ENCODE assay signal across 9 cellular contexts in the genomic region with DNA sequence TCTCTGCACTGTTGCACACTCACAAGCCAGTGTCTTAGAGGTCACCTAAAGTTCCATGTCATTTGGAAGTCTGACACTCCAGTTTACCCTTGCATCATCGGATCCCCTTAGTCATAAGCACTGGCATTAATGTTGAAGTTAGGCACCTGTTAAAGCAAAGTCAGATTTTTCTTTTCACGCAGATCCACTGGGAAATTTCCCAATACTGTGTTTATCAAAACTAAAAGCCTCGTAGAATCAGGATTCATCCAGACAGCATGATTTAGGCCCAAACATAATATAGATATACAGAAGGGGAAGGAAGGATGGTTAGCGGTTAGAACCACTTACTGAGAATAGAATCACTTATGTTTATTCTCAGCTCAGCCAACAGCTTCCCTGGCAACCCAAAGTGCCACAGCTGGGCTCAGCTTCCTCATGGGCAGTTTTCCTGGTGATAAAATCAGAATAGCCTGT. TPM values are rescaled to one million over a fixed set of nuclear protein-coding genes. Genes with fewer than 3 reads are reported as not detected.
A peak's percentile ranks its signal among the peaks of the same experiment; 100 is the strongest.
DNase-seq lines count a peak whose midpoint lies in the region; ATAC-seq, FAIRE-seq and TF ChIP-seq lines count a peak whose summit lies in the region.
"Had no signal": no experiment of that assay in that cellular context is flagged by ENCODE, and none has a peak within 500 bp of the region (broad histone marks: within the 10 kb centered on the region; RNA-seq: fewer than 3 reads in every experiment).

No MANE protein-coding gene starts in this region.

- H3K27me3 ChIP-seq in astrocyte (ENCODE audit: insufficient read depth, low read length) (no peaks in the 10 kb centered on the region), parathyroid adenoma (ENCODE audit: control insufficient read depth, insufficient read depth, low read length) (no peaks in the 10 kb centered on the region)

- H3K9ac ChIP-seq in astrocyte (ENCODE audit: low read length), result no peak overlapping the region
- no peak overlapping the region for H3K9ac ChIP-seq in parathyroid adenoma

- DNase-seq in KBM-7 (peak; percentile 87), astrocyte (ENCODE audit: low read depth) (peak; percentile 42), osteocyte (ENCODE audit: extremely low spot score, unreplicated experiment) (no peak)
- no peak for DNase-seq in activated naive CD4-positive, alpha-beta T cell treated with anti-CD3 and anti-CD28 coated beads for 36 hours
- DNase-seq: NCI-H446 treated with DMSO at 0.1 percent for 48 hours; stimulated activated CD4-positive, alpha-beta T cell treated with anti-CD3 and anti-CD28 coated beads, Interleukin-4, amount 100 ng/mL, for 1 hour had no signal

- H4K20me1 ChIP-seq in astrocyte (ENCODE audit: insufficient read depth, low read length), result no peaks in the 10 kb centered on the region

- TF ChIP-seq CTCF in astrocyte (IDR thresholded peaks at IDR 0.05; ENCODE audit: insufficient read depth, low read depth, low read length) (no peak), parathyroid adenoma (IDR thresholded peaks at IDR 0.05) (no peak), osteocyte (IDR thresholded peaks at IDR 0.05) (no peak)

- H3K9me3 Mint-ChIP-seq in astrocyte (ENCODE audit: unreplicated experiment), result no peaks in the 10 kb centered on the region
- no peaks in the 10 kb centered on the region for H3K9me3 Mint-ChIP-seq in osteocyte (ENCODE audit: unreplicated experiment)
- H3K9me3 Mint-ChIP-seq in activated naive CD4-positive, alpha-beta T cell treated with anti-CD3 and anti-CD28 coated beads for 36 hours, result no peaks in the 10 kb centered on the region

- FAIRE-seq in astrocyte (lab: Jason Lieb, UNC), result no peak

- no peaks in the 10 kb centered on the region for H3K36me3 Mint-ChIP-seq in astrocyte (ENCODE audit: low read depth, unreplicated experiment)
- no peaks in the 10 kb centered on the region for H3K36me3 Mint-ChIP-seq in osteocyte (ENCODE audit: unreplicated experiment)
- no peaks in the 10 kb centered on the region for H3K36me3 Mint-ChIP-seq in activated naive CD4-positive, alpha-beta T cell treated with anti-CD3 and anti-CD28 coated beads for 36 hours (ENCODE audit: low read depth)

- H3K4me1 ChIP-seq in astrocyte (ENCODE audit: insufficient read depth, low read length) (no peaks in the 10 kb centered on the region), parathyroid adenoma (no peaks in the 10 kb centered on the region)

- H3K9me3 ChIP-seq in astrocyte (ENCODE audit: insufficient read depth, low read depth, low read length) (no peaks in the 10 kb centered on the region), parathyroid adenoma (ENCODE audit: control insufficient read depth, low read length) (no peaks in the 10 kb centered on the region)

- peak; percentile 65 for ATAC-seq in GM21619 (IDR thresholded peaks at IDR 0.05; ENCODE audit: unreplicated experiment)
- ATAC-seq in HG03025 (IDR thresholded peaks at IDR 0.05; ENCODE audit: low FRiP score, unreplicated experiment), result no peak

- no peak overlapping the region for H3K4me2 ChIP-seq in astrocyte (ENCODE audit: low read length)
- no peak overlapping the region for H3K4me2 ChIP-seq in parathyroid adenoma (ENCODE audit: low read length)

- H3K27me3 Mint-ChIP-seq in astrocyte (ENCODE audit: low read depth, unreplicated experiment) (no peaks in the 10 kb centered on the region), osteocyte (ENCODE audit: unreplicated experiment) (no peaks in the 10 kb centered on the region)
- no peaks in the 10 kb centered on the region for H3K27me3 Mint-ChIP-seq in activated naive CD4-positive, alpha-beta T cell treated with anti-CD3 and anti-CD28 coated beads for 36 hours (ENCODE audit: low read depth)

- H3K4me3 Mint-ChIP-seq in astrocyte (ENCODE audit: unreplicated experiment), result no peak overlapping the region
- H3K4me3 Mint-ChIP-seq in osteocyte (ENCODE audit: unreplicated experiment), result no peak overlapping the region
- H3K4me3 Mint-ChIP-seq in activated naive CD4-positive, alpha-beta T cell treated with anti-CD3 and anti-CD28 coated beads for 36 hours, result no peak overlapping the region

- H3K36me3 ChIP-seq in astrocyte (ENCODE audit: insufficient read depth, low read length), result no peaks in the 10 kb centered on the region
- no peaks in the 10 kb centered on the region for H3K36me3 ChIP-seq in parathyroid adenoma (ENCODE audit: control insufficient read depth, insufficient read depth, low read length)

- H3K4me3 ChIP-seq in astrocyte (ENCODE audit: insufficient read depth, low read depth, low read length) (no peak overlapping the region), parathyroid adenoma (ENCODE audit: low read depth, low read length) (no peak overlapping the region)

- H2AFZ ChIP-seq in astrocyte (ENCODE audit: low read depth, low read length), result no peak overlapping the region
- H2AFZ ChIP-seq in parathyroid adenoma, result peak overlapping the region; percentile 20

- CTCF ChIA-PET in activated naive CD4-positive, alpha-beta T cell treated with anti-CD3 and anti-CD28 coated beads for 36 hours (lab: Charles Lee), result no interaction called here

- H3K4me1 Mint-ChIP-seq in astrocyte (ENCODE audit: low read depth, unreplicated experiment) (peaks cover 1% of the 10 kb centered on the region), osteocyte (ENCODE audit: unreplicated experiment) (no peaks in the 10 kb centered on the region)
- peaks cover 16% of the 10 kb centered on the region for H3K4me1 Mint-ChIP-seq in activated naive CD4-positive, alpha-beta T cell treated with anti-CD3 and anti-CD28 coated beads for 36 hours (ENCODE audit: low read depth)

- H3K27ac Mint-ChIP-seq in astrocyte (ENCODE audit: unreplicated experiment) (no peak overlapping the region), osteocyte (ENCODE audit: unreplicated experiment) (no peak overlapping the region)
- H3K27ac Mint-ChIP-seq in activated naive CD4-positive, alpha-beta T cell treated with anti-CD3 and anti-CD28 coated beads for 36 hours, result no peak overlapping the region

- in situ Hi-C loops in KBM-7 (cut with MboI; ENCODE audit: low pct_unique_long_range_greater_than_20kb, low sequenced_read_pairs), result no loop called here

- intact Hi-C loops in activated naive CD4-positive, alpha-beta T cell treated with anti-CD3 and anti-CD28 coated beads for 36 hours (cut with micrococcal nuclease), result no loop called here

- H3K79me2 ChIP-seq in astrocyte (ENCODE audit: insufficient read depth, low read length) (no peaks in the 10 kb centered on the region), parathyroid adenoma (no peaks in the 10 kb centered on the region)

- H3K27ac ChIP-seq in astrocyte (ENCODE audit: low read depth, low read length) (no peak overlapping the region), parathyroid adenoma (no peak overlapping the region)

RNA-seq across cellular contexts. Expression of a gene that starts 30.1 kb away (rescaled TPM):
- 97.7 and 99.5 TPM in 2 replicates for total RNA-seq in astrocyte
- total RNA-seq in osteocyte, result 73.4 and 80.2 TPM in 2 replicates
- 10 to 100 TPM; 41.2 to 42.6 TPM for total RNA-seq in activated naive CD4-positive, alpha-beta T cell treated with anti-CD3 and anti-CD28 coated beads for 36 hours

Comparison
In these comparisons a context has a peak if more than half of its experiments do, and no peak if none do; other contexts are left out.
1. DNase-seq: peak in KBM-7 (single experiment) and astrocyte (single experiment); none in osteocyte (single experiment) and activated naive CD4-positive, alpha-beta T cell treated with anti-CD3 and anti-CD28 coated beads for 36 hours (single experiment).